In genomic region chr6:8070718-8071117, GRCh38 we compare ENCODE assay signal across 23 cellular contexts.
"Had no signal": no experiment of that assay in that cellular context is flagged by ENCODE, and none has a peak within 500 bp of the region (broad histone marks: within the 10 kb centered on the region; RNA-seq: fewer than 3 reads in every experiment).

No MANE protein-coding gene starts in this region.

- H3K27ac ChIP-seq: colonic mucosa, epithelial cell of prostate, esophagus squamous epithelium, gastrocnemius medialis, heart right ventricle, left lung, lower lobe of right lung had no signal

- H3K4me1 Mint-ChIP-seq: endodermal cell had no signal

- H3K27ac Mint-ChIP-seq: dendritic cell treated with granulocyte-macrophage colony-stimulating factor and Interleukin-4, amounts not matched to agents 40 ng/mL and 50 ng/mL, for 4 days; effector memory CD8-positive, alpha-beta T cell; endodermal cell had no signal

- H3K9me3 ChIP-seq: colonic mucosa, esophagus squamous epithelium, gastrocnemius medialis, heart right ventricle, left lung, lower lobe of right lung had no signal

- H3K4me1 ChIP-seq: colonic mucosa, esophagus squamous epithelium, gastrocnemius medialis, lower lobe of right lung had no signal

- H3K27me3 Mint-ChIP-seq: dendritic cell treated with granulocyte-macrophage colony-stimulating factor and Interleukin-4, amounts not matched to agents 40 ng/mL and 50 ng/mL, for 4 days; effector memory CD8-positive, alpha-beta T cell had no signal

- DNase-seq: colonic mucosa; cortex of kidney; effector CD8-positive, alpha-beta T cell; effector memory CD8-positive, alpha-beta T cell; endodermal cell; erythroblast; esophagus squamous epithelium; foreskin fibroblast; foreskin melanocyte; gastrocnemius medialis; glutamatergic neuron; head of caudate nucleus; heart right ventricle; hippocampal formation; left cardiac atrium; left lung; left ventricle myocardium superior; lower lobe of right lung; mesenchymal stem cell; midbrain had no signal

- H3K27me3 ChIP-seq: colonic mucosa, esophagus squamous epithelium, gastrocnemius medialis, heart right ventricle, left lung had no signal

- ATAC-seq: effector memory CD8-positive, alpha-beta T cell; esophagus mucosa; gastrocnemius medialis; heart right ventricle; left cardiac atrium; left lung; left ventricle myocardium superior; lower lobe of right lung had no signal

- H3K9me3 Mint-ChIP-seq: dendritic cell treated with granulocyte-macrophage colony-stimulating factor and Interleukin-4, amounts not matched to agents 40 ng/mL and 50 ng/mL, for 4 days; effector memory CD8-positive, alpha-beta T cell; endodermal cell had no signal

- H3K4me3 ChIP-seq: colonic mucosa, esophagus squamous epithelium, gastrocnemius medialis, heart right ventricle, left lung, lower lobe of right lung had no signal

- H3K36me3 ChIP-seq: colonic mucosa, esophagus squamous epithelium, gastrocnemius medialis, heart right ventricle, left lung, lower lobe of right lung had no signal

- H3K4me3 Mint-ChIP-seq: dendritic cell treated with granulocyte-macrophage colony-stimulating factor and Interleukin-4, amounts not matched to agents 40 ng/mL and 50 ng/mL, for 4 days; effector memory CD8-positive, alpha-beta T cell; endodermal cell had no signal
